ENCODE assay signal across 10 cellular contexts in genomic region chr10:103555321-103555649, GRCh38.
DNase-seq lines count a peak whose midpoint lies in the region; TF ChIP-seq lines count a peak whose summit lies in the region.
"Had no signal": no experiment of that assay in that cellular context is flagged by ENCODE, and none has a peak within 500 bp of the region (broad histone marks: within the 10 kb centered on the region; RNA-seq: fewer than 3 reads in every experiment).

No MANE protein-coding gene starts in this region.

- 0 out of 2 replicates have a peak, but pooled peaks cover 3% of the 10 kb centered on the region for H3K4me1 ChIP-seq in MM.1S (ENCODE audit: low read length)
- peaks cover 12 to 19% (median 13%) of the 10 kb centered on the region in 3 donors for H3K4me1 ChIP-seq in esophagus squamous epithelium

- H3K27me3 Mint-ChIP-seq in osteocyte (ENCODE audit: unreplicated experiment): peaks cover 36% of the 10 kb centered on the region

- TF ChIP-seq CTCF in AG10803 (conservative IDR thresholded peaks at IDR 0.05; ENCODE audit: low read length): no peak
- no peak for TF ChIP-seq CTCF in MM.1S (IDR thresholded peaks at IDR 0.05; ENCODE audit: low read length)
- TF ChIP-seq CTCF in esophagus squamous epithelium (IDR thresholded peaks at IDR 0.05): no peak
- TF ChIP-seq CTCF in osteocyte (IDR thresholded peaks at IDR 0.05): no peak

- H3K9me2 ChIP-seq in MM.1S (replicated peaks; ENCODE audit: insufficient read depth, low read length): no peaks in the 10 kb centered on the region

- H3K4me1 Mint-ChIP-seq in osteocyte (ENCODE audit: unreplicated experiment): peaks cover 9% of the 10 kb centered on the region

- H3K9me3 ChIP-seq in MM.1S (replicated peaks; ENCODE audit: insufficient read depth, low read length) (no peaks in the 10 kb centered on the region), esophagus squamous epithelium (no peaks in the 10 kb centered on the region)
- H3K9me3 ChIP-seq: neutrophil had no signal

- peak overlapping the region; percentile 84 for H3K4me2 ChIP-seq in MM.1S (ENCODE audit: low read depth, low read length)

- H3K27me3 ChIP-seq in MM.1S (replicated peaks; ENCODE audit: insufficient read depth, low read length): no peaks in the 10 kb centered on the region
- peaks cover 0 to 42% (median 2%) of the 10 kb centered on the region in 4 donors for H3K27me3 ChIP-seq in esophagus squamous epithelium

- no peaks in the 10 kb centered on the region for H3K36me3 Mint-ChIP-seq in osteocyte (ENCODE audit: unreplicated experiment)

- no peaks in the 10 kb centered on the region for H3K79me2 ChIP-seq in MM.1S (ENCODE audit: low read length)

- H3K4me3 Mint-ChIP-seq in osteocyte (ENCODE audit: unreplicated experiment): peak overlapping the region; percentile 54

- H3K27ac ChIP-seq in MM.1S (ENCODE audit: low read length) (no peak overlapping the region), esophagus squamous epithelium (peak overlapping the region in 2 of 4 donors; percentile 13 to 49)
- H3K27ac ChIP-seq: neutrophil had no signal

- H3K27ac Mint-ChIP-seq in osteocyte (ENCODE audit: unreplicated experiment): no peak overlapping the region

- H3K4me3 ChIP-seq in AG10803 (ENCODE audit: low read length) (peak overlapping the region; percentile 36), MM.1S (ENCODE audit: low read length) (peak overlapping the region; percentile 53), esophagus squamous epithelium (peak overlapping the region; percentile 6 to 70 (median 44))

- WGBS in esophagus squamous epithelium, 2 donors: no CpG with 5 or more reads among the region's 19 CpGs

- DNase-seq in AG10803 (ENCODE audit: low read depth) (no peak), MM.1S (no peak), esophagus squamous epithelium (lab: John Stamatoyannopoulos, UW) (no peak), osteocyte (ENCODE audit: extremely low spot score, unreplicated experiment) (no peak), EL (no peak), middle frontal gyrus (ENCODE audit: extremely low spot score, low spot score) (no peak)
- no peak for DNase-seq in effector CD8-positive, alpha-beta T cell (lab: John Stamatoyannopoulos, UW)
- no peak for DNase-seq in activated CD4-positive, alpha-beta T cell treated with anti-CD3 and anti-CD28 coated beads for 1 hour
- DNase-seq: SIG-M5 had no signal

- H3K36me3 ChIP-seq in MM.1S (replicated peaks; ENCODE audit: insufficient read depth, low read length) (no peaks in the 10 kb centered on the region), esophagus squamous epithelium (no peaks in the 10 kb centered on the region)
- H3K36me3 ChIP-seq: neutrophil had no signal

- no peaks in the 10 kb centered on the region for H3F3A ChIP-seq in MM.1S (ENCODE audit: insufficient read depth, low read length)

- no peaks in the 10 kb centered on the region for H3K9me3 Mint-ChIP-seq in osteocyte (ENCODE audit: unreplicated experiment)

- H3K9ac ChIP-seq in MM.1S (ENCODE audit: low read length): peak overlapping the region; percentile 23; the same call in 1 of the 2 replicates

- intact Hi-C loops in esophagus squamous epithelium (cut with DNase I): no loop called here

- no peak for TF ChIP-seq POLR2A in esophagus squamous epithelium (IDR thresholded peaks at IDR 0.05)

- H4K20me1 ChIP-seq in MM.1S (ENCODE audit: insufficient read depth, low read length): no peaks in the 10 kb centered on the region

- H2AFZ ChIP-seq in MM.1S (ENCODE audit: low read length): no peak overlapping the region
